Comparison of ENCODE assay signal across 22 cellular contexts in genomic region chr7:44757739-44758138, GRCh38.
"Had no signal": no experiment of that assay in that cellular context is flagged by ENCODE, and none has a peak within 500 bp of the region (broad histone marks: within the 10 kb centered on the region; RNA-seq: fewer than 3 reads in every experiment).

No MANE protein-coding gene starts in this region.

- H3K27me3 ChIP-seq: adrenal gland, SJSA1 had no signal

- H3K9me3 ChIP-seq: adrenal gland, SJSA1 had no signal

- H3K27ac ChIP-seq: adrenal gland, SJSA1 had no signal

- DNase-seq: activated CD4-positive, alpha-beta T cell treated with anti-CD3 and anti-CD28 coated beads for 4 hours; activated CD8-positive, alpha-beta memory T cell treated with anti-CD3 and anti-CD28 coated beads, Interleukin-2, amount 50 U/mL, for 4 hours; activated CD8-positive, alpha-beta T cell treated with anti-CD3 and anti-CD28 coated beads for 36 hours; activated naive CD4-positive, alpha-beta T cell treated with anti-CD3 and anti-CD28 coated beads, Interleukin-2, amount 50 U/mL, for 16 hours; activated naive CD8-positive, alpha-beta T cell treated with anti-CD3 and anti-CD28 coated beads, Interleukin-2, amount 10 ng/mL, durations not matched to agents 7 days and 5 days; adrenal gland; MM.1S; NCI-H1105 treated with DMSO at 0.1 percent for 48 hours; NCI-H1436 treated with DMSO at 0.1 percent for 48 hours; NCI-H187; NCI-H2081; NCI-H510A treated with DMSO at 0.1 percent for 48 hours; NCI-H69; NK-92 treated with Interleukin-12 subunit alpha and Interleukin-12 subunit beta, amount 100 ng/mL, for 24 hours; OCI-M1; RPMI8226; SHP77; SW 1271 had no signal

- H3K27ac Mint-ChIP-seq: activated CD8-positive, alpha-beta T cell treated with anti-CD3 and anti-CD28 coated beads for 36 hours; activated naive CD8-positive, alpha-beta T cell treated with anti-CD3 and anti-CD28 coated beads, Interleukin-2, amount 10 ng/mL, durations not matched to agents 7 days and 5 days had no signal

- H3K4me3 ChIP-seq: adrenal gland, SJSA1 had no signal

- ATAC-seq: activated CD4-positive, CD25-positive, alpha-beta regulatory T cell treated with anti-CD3 and anti-CD28 coated beads, Interleukin-2, amount 50 U/mL, for 24 hours; activated CD8-positive, alpha-beta T cell treated with anti-CD3 and anti-CD28 coated beads for 36 hours; Panc1; SK-N-SH treated with all-trans-retinoic acid at 6 μM for 48 hours had no signal

- H3K4me3 Mint-ChIP-seq: activated CD8-positive, alpha-beta T cell treated with anti-CD3 and anti-CD28 coated beads for 36 hours; activated naive CD8-positive, alpha-beta T cell treated with anti-CD3 and anti-CD28 coated beads, Interleukin-2, amount 10 ng/mL, durations not matched to agents 7 days and 5 days had no signal

- H3K9me3 Mint-ChIP-seq: activated CD8-positive, alpha-beta T cell treated with anti-CD3 and anti-CD28 coated beads for 36 hours; activated naive CD8-positive, alpha-beta T cell treated with anti-CD3 and anti-CD28 coated beads, Interleukin-2, amount 10 ng/mL, durations not matched to agents 7 days and 5 days had no signal

- H3K4me1 ChIP-seq: SJSA1 had no signal

- H3K27me3 Mint-ChIP-seq: activated CD8-positive, alpha-beta T cell treated with anti-CD3 and anti-CD28 coated beads for 36 hours; activated naive CD8-positive, alpha-beta T cell treated with anti-CD3 and anti-CD28 coated beads, Interleukin-2, amount 10 ng/mL, durations not matched to agents 7 days and 5 days had no signal
